19 cellular contexts compared by ENCODE assay signal in the genomic region with DNA sequence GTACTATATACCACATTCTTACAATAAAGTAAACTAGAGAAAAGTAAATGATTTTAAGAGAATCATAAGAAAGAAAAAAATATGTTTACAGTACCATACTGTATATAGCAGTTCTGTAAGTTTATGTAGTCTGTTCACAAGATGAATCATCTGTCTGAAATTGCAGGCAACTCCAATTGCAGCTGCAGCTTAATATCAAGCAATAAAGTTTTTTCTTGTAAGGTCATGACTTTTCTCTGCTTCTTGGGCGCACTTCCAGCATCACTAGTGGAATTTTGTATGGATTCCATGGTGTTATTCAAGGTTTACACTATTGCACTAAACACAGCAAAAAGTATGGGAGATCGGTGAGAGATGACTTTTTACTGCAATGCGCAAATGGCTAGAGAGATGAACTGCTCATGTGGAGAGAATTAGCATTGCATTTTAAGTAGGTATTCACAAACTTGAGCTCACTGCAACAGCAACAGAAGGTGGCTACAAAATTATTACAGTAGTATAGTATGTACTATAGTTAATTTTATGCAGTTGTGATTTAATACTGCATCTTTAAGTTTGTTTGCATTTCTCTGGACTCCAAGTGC.
DNase-seq lines count a peak whose midpoint lies in the region; ATAC-seq lines count a peak whose summit lies in the region.
"Had no signal": no experiment of that assay in that cellular context is flagged by ENCODE, and none has a peak within 500 bp of the region (broad histone marks: within the 10 kb centered on the region; RNA-seq: fewer than 3 reads in every experiment).

No MANE protein-coding gene starts in this region.

- no peaks in the 10 kb centered on the region for H3K36me3 Mint-ChIP-seq in CD4-positive, CD25-positive, alpha-beta regulatory T cell
- no peaks in the 10 kb centered on the region for H3K36me3 Mint-ChIP-seq in activated T-helper 17 cell treated with anti-CD3 and anti-CD28 coated beads, Interleukin-2, amount 50 U/mL, for 72 hours (ENCODE audit: low read depth)

- ATAC-seq in CD4-positive, CD25-positive, alpha-beta regulatory T cell (ENCODE audit: low read depth in 2 of 2): peak in 1 of 2 donors; percentile 45
- ATAC-seq in activated T-helper 17 cell treated with anti-CD3 and anti-CD28 coated beads, Interleukin-2, amount 50 U/mL, for 72 hours (replicated peaks): no peak
- peak; percentile 81 for ATAC-seq in left colon
- ATAC-seq: K562, left lung, upper lobe of right lung had no signal

- no peaks in the 10 kb centered on the region for H3K9me3 ChIP-seq in CD4-positive, CD25-positive, alpha-beta regulatory T cell (ENCODE audit: control insufficient read depth in 2 of 2, low read length in 2 of 2)
- H3K9me3 ChIP-seq: esophagus muscularis mucosa, left lung, neutrophil, stomach, upper lobe of right lung had no signal

- peaks cover 12% of the 10 kb centered on the region for H3K27me3 Mint-ChIP-seq in CD4-positive, CD25-positive, alpha-beta regulatory T cell
- H3K27me3 Mint-ChIP-seq in activated T-helper 17 cell treated with anti-CD3 and anti-CD28 coated beads, Interleukin-2, amount 50 U/mL, for 72 hours: no peaks in the 10 kb centered on the region

- no peaks in the 10 kb centered on the region for H3K27me3 ChIP-seq in CD4-positive, CD25-positive, alpha-beta regulatory T cell (ENCODE audit: control insufficient read depth, insufficient read depth, low read length)
- H3K27me3 ChIP-seq: esophagus muscularis mucosa, left lung, stomach, upper lobe of right lung had no signal

- no peaks in the 10 kb centered on the region for H3K9me3 Mint-ChIP-seq in CD4-positive, CD25-positive, alpha-beta regulatory T cell
- no peaks in the 10 kb centered on the region for H3K9me3 Mint-ChIP-seq in activated T-helper 17 cell treated with anti-CD3 and anti-CD28 coated beads, Interleukin-2, amount 50 U/mL, for 72 hours

- intact Hi-C loops in left colon (cut with DNase I, micrococcal nuclease): no loop called here

- H3K4me3 ChIP-seq in CD4-positive, CD25-positive, alpha-beta regulatory T cell (ENCODE audit: low read depth, low read length): peak overlapping the region; percentile 59
- H3K4me3 ChIP-seq: esophagus muscularis mucosa, K562, left lung, stomach, upper lobe of right lung had no signal

- no peak for DNase-seq in CD4-positive, CD25-positive, alpha-beta regulatory T cell
- peak; percentile 9 for DNase-seq in Daoy (ENCODE audit: low read depth)
- peak in 1 of 2 donors; percentile 20 for DNase-seq in left colon
- no peak for DNase-seq in CD1c-positive myeloid dendritic cell (ENCODE audit: extremely low spot score)
- DNase-seq in GM19240 (ENCODE audit: insufficient read length, low spot score): no peak
- no peak for DNase-seq in NCI-H1436 (lab: John Stamatoyannopoulos, UW)
- DNase-seq: activated naive CD4-positive, alpha-beta T cell treated with anti-CD3 and anti-CD28 coated beads, Interleukin-2, amount 50 U/mL, for 16 hours; Calu3; HCEC 1CT; left lung; NCI-H2081 treated with DMSO at 0.1 percent for 48 hours; NCI-H510A treated with DMSO at 0.1 percent for 48 hours; stomach; upper lobe of right lung; WERI-Rb-1 had no signal

- peaks cover 3% of the 10 kb centered on the region for H3K4me1 ChIP-seq in CD4-positive, CD25-positive, alpha-beta regulatory T cell (ENCODE audit: control insufficient read depth, insufficient read depth, low read length, poor library complexity, severe bottlenecking)
- H3K4me1 ChIP-seq: esophagus muscularis mucosa, left lung, stomach, upper lobe of right lung had no signal

- H3K27ac ChIP-seq in CD4-positive, CD25-positive, alpha-beta regulatory T cell (ENCODE audit: insufficient read depth, low read length, poor library complexity, severe bottlenecking): no peak overlapping the region
- H3K27ac ChIP-seq: esophagus muscularis mucosa, left lung, neutrophil, stomach, upper lobe of right lung, WERI-Rb-1 had no signal

- H3K4me3 Mint-ChIP-seq in CD4-positive, CD25-positive, alpha-beta regulatory T cell: peak overlapping the region; percentile 82 to 93 (median 86)
- H3K4me3 Mint-ChIP-seq in activated T-helper 17 cell treated with anti-CD3 and anti-CD28 coated beads, Interleukin-2, amount 50 U/mL, for 72 hours: peak overlapping the region; percentile 37

- peak overlapping the region in 1 of 3 donors; percentile 16 for H3K27ac Mint-ChIP-seq in CD4-positive, CD25-positive, alpha-beta regulatory T cell
- H3K27ac Mint-ChIP-seq in activated T-helper 17 cell treated with anti-CD3 and anti-CD28 coated beads, Interleukin-2, amount 50 U/mL, for 72 hours: no peak overlapping the region

- H3K4me1 Mint-ChIP-seq in CD4-positive, CD25-positive, alpha-beta regulatory T cell: peaks cover 0 to 11% (median 6%) of the 10 kb centered on the region in 4 donors
- H3K4me1 Mint-ChIP-seq in activated T-helper 17 cell treated with anti-CD3 and anti-CD28 coated beads, Interleukin-2, amount 50 U/mL, for 72 hours: no peaks in the 10 kb centered on the region

- H3K36me3 ChIP-seq in CD4-positive, CD25-positive, alpha-beta regulatory T cell (ENCODE audit: control insufficient read depth, insufficient read depth, low read length): no peaks in the 10 kb centered on the region
- H3K36me3 ChIP-seq: esophagus muscularis mucosa, left lung, neutrophil, stomach, upper lobe of right lung, WERI-Rb-1 had no signal
